1 cellular context compared by ENCODE assay signal in genomic region chr6:12241493-12242214, GRCh38.
TF ChIP-seq lines count a peak whose summit lies in the region.

No MANE protein-coding gene starts in this region.

TF ChIP-seq in SK-N-SH, 30 proteins besides CTCF, POLR2A, EP300 and RAD21 (continued from another document):
- no peak for TF ChIP-seq USF2 (IDR thresholded peaks at IDR 0.05; ENCODE audit: borderline replicate concordance, low read depth, low read length)
